ENCODE assay signal across 27 cellular contexts in genomic region chr1:22123901-22124404, GRCh38. TPM values are rescaled to one million over a fixed set of nuclear protein-coding genes. Genes with fewer than 3 reads are reported as not detected.
"Had no signal": no experiment of that assay in that cellular context is flagged by ENCODE, and none has a peak within 500 bp of the region (broad histone marks: within the 10 kb centered on the region; RNA-seq: fewer than 3 reads in every experiment).

No MANE protein-coding gene starts in this region.

- H3K27ac Mint-ChIP-seq: activated CD4-positive, alpha-beta memory T cell treated with anti-CD3 and anti-CD28 coated beads for 36 hours; activated CD4-positive, alpha-beta T cell treated with anti-CD3 and anti-CD28 coated beads, Interleukin-2, amount 10 ng/mL, durations not matched to agents 24 days and 14 days; activated naive CD8-positive, alpha-beta T cell; activated T-helper 2 cell treated with anti-CD3 and anti-CD28 coated beads, Interferon-gamma antibody, Interleukin-2, Interleukin-4, amounts not matched to agents 10 μg/mL and 5 μg/mL and 100 μg/mL, durations not matched to agents 14 hours and 24 hours and 36 hours; neural progenitor cell had no signal

- H3K4me3 Mint-ChIP-seq: activated CD4-positive, alpha-beta memory T cell treated with anti-CD3 and anti-CD28 coated beads for 36 hours; activated CD4-positive, alpha-beta T cell treated with anti-CD3 and anti-CD28 coated beads, Interleukin-2, amount 10 ng/mL, durations not matched to agents 24 days and 14 days; activated naive CD8-positive, alpha-beta T cell; activated T-cell treated with anti-CD3 and anti-CD28 coated beads, Interleukin-2, amount 50 U/mL, for 4 hours; naive thymus-derived CD8-positive, alpha-beta T cell; neural progenitor cell; T-helper 17 cell had no signal

- H3K4me2 ChIP-seq: neural progenitor cell had no signal

- H3K4me3 ChIP-seq: ascending aorta, coronary artery, dorsolateral prefrontal cortex, esophagus squamous epithelium, heart right ventricle, neural progenitor cell, testis, transverse colon, uterus had no signal

- H3K9me3 Mint-ChIP-seq: activated CD4-positive, alpha-beta memory T cell treated with anti-CD3 and anti-CD28 coated beads for 36 hours; activated CD4-positive, alpha-beta T cell treated with anti-CD3 and anti-CD28 coated beads, Interleukin-2, amount 10 ng/mL, durations not matched to agents 24 days and 14 days; activated T-cell treated with anti-CD3 and anti-CD28 coated beads, Interleukin-2, amount 50 U/mL, for 4 hours; activated T-helper 2 cell treated with anti-CD3 and anti-CD28 coated beads, Interferon-gamma antibody, Interleukin-2, Interleukin-4, amounts not matched to agents 10 μg/mL and 5 μg/mL and 100 μg/mL, durations not matched to agents 14 hours and 24 hours and 36 hours; naive thymus-derived CD8-positive, alpha-beta T cell; neural progenitor cell had no signal

- H3K36me3 ChIP-seq: brain microvascular endothelial cell, neural progenitor cell, transverse colon, uterus, WERI-Rb-1 had no signal

- H3K4me1 ChIP-seq: ascending aorta, testis, transverse colon, uterus had no signal

- H3K9ac ChIP-seq: neural progenitor cell had no signal

- H3K9me3 ChIP-seq: ascending aorta, esophagus squamous epithelium, heart right ventricle, testis, transverse colon, uterus had no signal

- DNase-seq: activated CD4-positive, alpha-beta memory T cell treated with anti-CD3 and anti-CD28 coated beads for 36 hours; activated CD4-positive, alpha-beta T cell treated with anti-CD3 and anti-CD28 coated beads, Interleukin-2, amount 10 ng/mL, durations not matched to agents 24 days and 14 days; activated CD4-positive, CD25-positive, alpha-beta regulatory T cell treated with anti-CD3 and anti-CD28 coated beads, Interleukin-2, amount 50 U/mL, for 72 hours; activated CD8-positive, alpha-beta memory T cell treated with anti-CD3 and anti-CD28 coated beads, Interleukin-2, amount 50 U/mL, for 4 hours; activated naive CD4-positive, alpha-beta T cell treated with Interleukin-2 at 50 U/mL for 16 hours; activated T-cell treated with anti-CD3 and anti-CD28 coated beads, Interleukin-2, amount 50 U/mL, for 4 hours; brain microvascular endothelial cell; dorsolateral prefrontal cortex; esophagus squamous epithelium; foreskin melanocyte; heart right ventricle; occipital lobe; stimulated activated naive CD8-positive, alpha-beta T cell treated with anti-CD3 and anti-CD28 coated beads, Interleukin-15, Interleukin-2, amounts not matched to agents 100 U/mL and 50 U/mL, for 24 hours; T-helper 17 cell; T1000; testis; transverse colon; uterus; WERI-Rb-1 had no signal

- H3K27ac ChIP-seq: ascending aorta, brain microvascular endothelial cell, coronary artery, dorsolateral prefrontal cortex, heart right ventricle, neural progenitor cell, testis, transverse colon, uterus, WERI-Rb-1 had no signal

- H3K27me3 ChIP-seq: ascending aorta, brain microvascular endothelial cell, dorsolateral prefrontal cortex, esophagus squamous epithelium, heart right ventricle, neural progenitor cell, testis, transverse colon, uterus had no signal

- H3K4me1 Mint-ChIP-seq: activated CD4-positive, alpha-beta T cell treated with anti-CD3 and anti-CD28 coated beads, Interleukin-2, amount 10 ng/mL, durations not matched to agents 24 days and 14 days had no signal

- ATAC-seq: activated T-cell treated with anti-CD3 and anti-CD28 coated beads, Interleukin-2, amount 50 U/mL, for 4 hours; heart right ventricle; naive thymus-derived CD8-positive, alpha-beta T cell; right cardiac atrium; stimulated activated naive CD8-positive, alpha-beta T cell treated with anti-CD3 and anti-CD28 coated beads, Interleukin-15, Interleukin-2, amounts not matched to agents 100 U/mL and 50 U/mL, for 24 hours; T-helper 17 cell had no signal

- H3K27me3 Mint-ChIP-seq: activated CD4-positive, alpha-beta memory T cell treated with anti-CD3 and anti-CD28 coated beads for 36 hours; activated CD4-positive, alpha-beta T cell treated with anti-CD3 and anti-CD28 coated beads, Interleukin-2, amount 10 ng/mL, durations not matched to agents 24 days and 14 days; activated naive CD8-positive, alpha-beta T cell; naive thymus-derived CD8-positive, alpha-beta T cell; T-helper 17 cell had no signal

- H2AFZ ChIP-seq: neural progenitor cell had no signal

RNA-seq across cellular contexts. Expression of gene WNT4, which starts 18.9 kb away (rescaled TPM):
- total RNA-seq: activated CD4-positive, alpha-beta memory T cell treated with anti-CD3 and anti-CD28 coated beads for 36 hours; activated CD4-positive, alpha-beta T cell treated with anti-CD3 and anti-CD28 coated beads, Interleukin-2, amount 10 ng/mL, durations not matched to agents 24 days and 14 days; activated CD8-positive, alpha-beta memory T cell treated with anti-CD3 and anti-CD28 coated beads for 36 hours; activated T-cell treated with anti-CD3 and anti-CD28 coated beads, Interleukin-2, amount 50 U/mL, for 4 hours; activated T-helper 2 cell treated with anti-CD3 and anti-CD28 coated beads, Interferon-gamma antibody, Interleukin-2, Interleukin-4, amounts not matched to agents 10 μg/mL and 5 μg/mL and 100 μg/mL, durations not matched to agents 14 hours and 24 hours and 36 hours; ascending aorta; naive thymus-derived CD8-positive, alpha-beta T cell; T-helper 17 cell had no signal
- polyA plus RNA-seq: naive thymus-derived CD8-positive, alpha-beta T cell had no signal
